Comparison of ENCODE assay signal across 9 cellular contexts in genomic region chr2:237156131-237156856, GRCh38.
DNase-seq lines count a peak whose midpoint lies in the region; ATAC-seq and TF ChIP-seq lines count a peak whose summit lies in the region.
"Had no signal": no experiment of that assay in that cellular context is flagged by ENCODE, and none has a peak within 500 bp of the region (broad histone marks: within the 10 kb centered on the region; RNA-seq: fewer than 3 reads in every experiment).

No MANE protein-coding gene starts in this region.

- ATAC-seq in Panc1 (peak; percentile 17; the same call in 1 of the 2 replicates), sciatic nerve (peak; percentile 74), HG02678 (IDR thresholded peaks at IDR 0.05; ENCODE audit: unreplicated experiment) (no peak)

- H3K27me3 ChIP-seq in Panc1 (ENCODE audit: control insufficient read depth, insufficient read depth, low read length): no peaks in the 10 kb centered on the region

- POLR2A ChIA-PET in Panc1 (lab: Charles Lee): no interaction called here

- H3K4me3 ChIP-seq in Panc1 (ENCODE audit: low read depth in 2 of 2, low read length in 2 of 2): no peak overlapping the region

- no peaks in the 10 kb centered on the region for H3K36me3 ChIP-seq in Panc1 (ENCODE audit: control insufficient read depth, insufficient read depth, low read length)

- no peak for TF ChIP-seq CTCF in Panc1 (IDR thresholded peaks at IDR 0.05)

- no peaks in the 10 kb centered on the region for H3K9me3 ChIP-seq in Panc1 (ENCODE audit: control insufficient read depth, insufficient read depth, low read depth, low read length)

- BruUV-seq in Panc1 (replicated peaks; lab: Mats Ljungman, UMichigan): no TSS peak

- intact Hi-C loops in Panc1 (cut with micrococcal nuclease; ENCODE audit: unreplicated experiment): loop anchor here (10.0 kb wide), 2 partner anchors 249 to 319 kb away; no protein-coding TSS in a partner anchor
- intact Hi-C loops in sciatic nerve (cut with DNase I): no loop called here

- DNase-seq in A172 (ENCODE audit: low spot score): peak; percentile 72
- DNase-seq in Panc1 (ENCODE audit: low read depth, low spot score): no peak
- DNase-seq in dermis microvascular lymphatic vessel endothelial cell (ENCODE audit: low read depth in 2 of 2): peak; percentile 51 to 89
- DNase-seq in sciatic nerve (ENCODE audit: low spot score): peak; percentile 73
- DNase-seq in T-helper 9 cell: no peak
- DNase-seq in pons (ENCODE audit: low spot score): no peak
- DNase-seq in DMS53 treated with DMSO at 0.1 percent for 48 hours (lab: John Stamatoyannopoulos, UW; ENCODE audit: unreplicated experiment): no peak
- DNase-seq: islet precursor cell had no signal

- in situ Hi-C loops in Panc1 (cut with HindIII; ENCODE audit: low pct_unique_long_range_greater_than_20kb, low sequenced_read_pairs): no loop called here

- no peaks in the 10 kb centered on the region; the same call in 1 of the 2 replicates for H3K4me1 ChIP-seq in Panc1 (ENCODE audit: control insufficient read depth, insufficient read depth, low read length)

- CTCF ChIA-PET in Panc1 (lab: Charles Lee): no interaction called here

- H3K27ac ChIP-seq in Panc1 (ENCODE audit: low read length): peak overlapping the region; percentile 66

Comparison
In these comparisons a context has a peak if more than half of its experiments do, and no peak if none do; other contexts are left out.
1. DNase-seq: peak in A172 (single experiment), dermis microvascular lymphatic vessel endothelial cell (2 of 2) and sciatic nerve (single experiment); none in Panc1 (single experiment), T-helper 9 cell (single experiment), pons (single experiment) and DMS53 treated with DMSO at 0.1 percent for 48 hours (single experiment).